1 cellular context compared by ENCODE assay signal in genomic region chr9:93967020-93967803, GRCh38.
TF ChIP-seq lines count a peak whose summit lies in the region.

No MANE protein-coding gene starts in this region.

TF ChIP-seq in IMR-90, 13 proteins besides CTCF, POLR2A, EP300 and RAD21 (continued from another document):
- TF ChIP-seq MAFK (IDR thresholded peaks at IDR 0.05; ENCODE audit: low read depth, low read length) (no peak), SMC3 (IDR thresholded peaks at IDR 0.05; ENCODE audit: low read depth, low read length) (no peak), USF2 (IDR thresholded peaks at IDR 0.05; ENCODE audit: low read depth, low read length) (no peak), FOS (IDR thresholded peaks at IDR 0.05; ENCODE audit: low read depth, low read length) (no peak), MXI1 (IDR thresholded peaks at IDR 0.05; ENCODE audit: borderline replicate concordance, low read depth, low read length) (no peak)
TF ChIP-seq in IMR-90: peak in this region for 0.
